In genomic region chr2:55707751-55708150, GRCh38 we compare ENCODE assay signal across 19 cellular contexts. TPM values are rescaled to one million over a fixed set of nuclear protein-coding genes. Genes with fewer than 3 reads are reported as not detected.
DNase-seq lines count a peak whose midpoint lies in the region; ATAC-seq, FAIRE-seq and TF ChIP-seq lines count a peak whose summit lies in the region.
"Had no signal": no experiment of that assay in that cellular context is flagged by ENCODE, and none has a peak within 500 bp of the region (broad histone marks: within the 10 kb centered on the region; RNA-seq: fewer than 3 reads in every experiment).

No MANE protein-coding gene starts in this region.

- no peak overlapping the region for H3K4me3 ChIP-seq in GM23338

- no peaks in the 10 kb centered on the region for H3K79me2 ChIP-seq in GM23338 (replicated peaks; ENCODE audit: insufficient read depth)

- ATAC-seq in GM23338 = no peak

- no peak overlapping the region for H3K27ac Mint-ChIP-seq in GM23338
- H3K27ac Mint-ChIP-seq: CD4-positive, CD25-positive, alpha-beta regulatory T cell had no signal

- H3K36me3 Mint-ChIP-seq in GM23338 (ENCODE audit: low read depth) = no peaks in the 10 kb centered on the region
- H3K36me3 Mint-ChIP-seq: CD4-positive, CD25-positive, alpha-beta regulatory T cell had no signal

- H3K4me1 Mint-ChIP-seq in GM23338 = peaks cover 8% of the 10 kb centered on the region; the same call in 2 of the 3 replicates
- H3K4me1 Mint-ChIP-seq: CD4-positive, CD25-positive, alpha-beta regulatory T cell had no signal

- H3K4me3 Mint-ChIP-seq in GM23338 = no peak overlapping the region
- H3K4me3 Mint-ChIP-seq: CD4-positive, CD25-positive, alpha-beta regulatory T cell had no signal

- DNase-seq in GM23338 (ENCODE audit: low spot score) (no peak), foreskin melanocyte (peak; percentile 86), midbrain (lab: John Stamatoyannopoulos, UW) (peak; percentile 84), substantia nigra (lab: John Stamatoyannopoulos, UW) (peak in 22 of 49 donors; percentile 2 to 67 (median 18)), GM19239 (ENCODE audit: insufficient read length, low spot score) (no peak), NCI-H2081 treated with DMSO at 0.1 percent for 48 hours (lab: John Stamatoyannopoulos, UW) (no peak), NCI-H510A (lab: John Stamatoyannopoulos, UW) (no peak)
- DNase-seq: BE2C; Caco-2; CD4-positive, CD25-positive, alpha-beta regulatory T cell; HCEC 1CT; NCI-H1092 treated with DMSO at 0.1 percent for 48 hours; NCI-H146; NCI-H2081; NCI-H748 treated with DMSO at 0.1 percent for 48 hours; OCI-M1; Right ventricle myocardium superior had no signal

- H3F3A ChIP-seq in GM23338 (replicated peaks; ENCODE audit: low read depth) = no peaks in the 10 kb centered on the region

- peak overlapping the region; percentile 43; the same call in 1 of the 2 replicates for H2AFZ ChIP-seq in GM23338

- H3K9me3 Mint-ChIP-seq in GM23338 = no peaks in the 10 kb centered on the region; the same call in 2 of the 3 replicates

- TF ChIP-seq CTCF in GM23338 (conservative IDR thresholded peaks at IDR 0.05; ENCODE audit: low read depth in 2 of 2) = no peak

- H3K36me3 ChIP-seq in GM23338 (ENCODE audit: insufficient read depth) = no peaks in the 10 kb centered on the region
- H3K36me3 ChIP-seq: BE2C had no signal

- H3K27ac ChIP-seq in GM23338 (ENCODE audit: low read depth) = no peak overlapping the region
- H3K27ac ChIP-seq in substantia nigra (ENCODE audit: low read depth, low read length, poor library complexity, severe bottlenecking) = peak overlapping the region; percentile 94

- no peaks in the 10 kb centered on the region for H3K9me2 ChIP-seq in GM23338 (ENCODE audit: insufficient read depth)

- no peaks in the 10 kb centered on the region for H4K20me1 ChIP-seq in GM23338 (replicated peaks; ENCODE audit: insufficient read depth)

- H3K27me3 Mint-ChIP-seq in GM23338 (ENCODE audit: insufficient read depth, low read depth, poor library complexity) = no peaks in the 10 kb centered on the region

- H3K4me2 ChIP-seq in GM23338 = no peak overlapping the region

- H3K4me1 ChIP-seq in GM23338 (ENCODE audit: insufficient read depth) = 0 out of 2 replicates have a peak, but pooled peaks cover 7% of the 10 kb centered on the region
- H3K4me1 ChIP-seq: BE2C had no signal

- no peak for FAIRE-seq in GM19239 (lab: Jason Lieb, UNC)
- FAIRE-seq: G401.6, HTR-8/SVneo had no signal

- H3K27me3 ChIP-seq in GM23338 (ENCODE audit: insufficient read depth) = no peaks in the 10 kb centered on the region
- H3K27me3 ChIP-seq: BE2C had no signal

TF ChIP-seq in GM23338, 12 proteins besides CTCF, POLR2A, EP300 and RAD21 (continues in another document):
- TF ChIP-seq REST (IDR thresholded peaks at IDR 0.05; ENCODE audit: unreplicated experiment) (no peak), ETS1 (IDR thresholded peaks at IDR 0.05) (no peak), POLR2AphosphoS5 (IDR thresholded peaks at IDR 0.05; ENCODE audit: low read depth) (no peak), EZH2 (IDR thresholded peaks at IDR 0.05; ENCODE audit: low read depth, unreplicated experiment) (no peak), ZNF114 (CRISPR knock-in tag; IDR thresholded peaks at IDR 0.05) (no peak), CREB1 (CRISPR knock-in tag; IDR thresholded peaks at IDR 0.05; ENCODE audit: low read depth) (no peak), STAT1 (IDR thresholded peaks at IDR 0.05; ENCODE audit: unreplicated experiment) (no peak), ZNF331 (CRISPR knock-in tag; IDR thresholded peaks at IDR 0.05; ENCODE audit: low read depth) (no peak), NANOG (IDR thresholded peaks at IDR 0.05; ENCODE audit: borderline replicate concordance) (no peak), EZH2phosphoT487 (IDR thresholded peaks at IDR 0.05; ENCODE audit: unreplicated experiment) (no peak)

RNA-seq across cellular contexts. Expression of gene PNPT1, which starts 14.1 kb away (rescaled TPM):
- total RNA-seq in GM23338 (2014; rRNA removed; shearing (Covaris generic)) = 34.6 and 41.2 TPM in 2 replicates
- 21.4 and 31.1 TPM in 2 replicates for polyA plus RNA-seq in GM23338 (2016; fragmentation: Nextera tagmentation; extraction: Ambion mirVana)

Comparison
In these comparisons a context has a peak if more than half of its experiments do, and no peak if none do; other contexts are left out.
1. DNase-seq: peak in foreskin melanocyte (single experiment) and midbrain (single experiment); none in GM23338 (single experiment), GM19239 (single experiment), NCI-H2081 treated with DMSO at 0.1 percent for 48 hours (single experiment) and NCI-H510A (single experiment).